1 cellular context compared by ENCODE assay signal in the genomic region with DNA sequence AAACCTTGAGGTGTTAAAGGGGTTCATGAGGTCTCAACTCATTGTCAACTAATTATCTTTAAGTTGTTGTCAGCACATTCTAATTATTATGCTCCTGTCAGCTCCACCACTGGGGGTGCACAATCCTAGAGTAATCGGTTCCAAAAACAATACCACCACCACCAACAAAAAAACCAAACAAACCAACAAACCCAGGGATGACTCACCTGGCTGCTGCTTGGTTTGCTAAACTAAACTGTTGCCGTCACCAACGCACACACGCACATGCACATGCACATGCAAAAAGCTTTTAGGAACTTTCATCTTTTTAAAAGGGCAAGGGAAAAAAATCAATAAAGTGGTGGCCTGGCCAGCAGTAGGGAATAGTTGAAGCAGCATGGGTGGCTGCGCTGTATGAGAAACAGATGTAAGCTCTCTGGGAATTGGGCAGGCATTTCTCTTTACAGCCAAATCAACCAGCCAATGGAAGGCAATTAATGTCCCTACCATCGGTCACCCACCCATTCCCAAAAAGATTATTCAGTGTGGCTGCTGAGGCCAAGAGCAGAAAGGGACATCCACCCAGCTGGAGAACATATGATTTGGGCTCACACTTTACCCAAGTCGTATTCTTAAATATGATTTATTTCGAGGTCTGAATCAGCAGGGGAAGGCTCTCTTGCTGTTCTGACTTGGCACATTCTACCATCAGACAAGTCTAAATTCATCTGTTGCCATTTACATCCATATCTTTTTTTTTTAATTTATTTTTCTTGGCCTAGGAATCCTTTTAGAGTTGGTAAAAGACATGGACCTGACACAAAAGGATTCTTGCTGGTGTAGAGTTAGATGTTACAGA.
TF ChIP-seq lines count a peak whose summit lies in the region.

No MANE protein-coding gene starts in this region.

TF ChIP-seq in HEK293, 187 proteins besides CTCF, POLR2A, EP300 and RAD21 (continued from another document and continues in another):
- TF ChIP-seq, protein P1, sequence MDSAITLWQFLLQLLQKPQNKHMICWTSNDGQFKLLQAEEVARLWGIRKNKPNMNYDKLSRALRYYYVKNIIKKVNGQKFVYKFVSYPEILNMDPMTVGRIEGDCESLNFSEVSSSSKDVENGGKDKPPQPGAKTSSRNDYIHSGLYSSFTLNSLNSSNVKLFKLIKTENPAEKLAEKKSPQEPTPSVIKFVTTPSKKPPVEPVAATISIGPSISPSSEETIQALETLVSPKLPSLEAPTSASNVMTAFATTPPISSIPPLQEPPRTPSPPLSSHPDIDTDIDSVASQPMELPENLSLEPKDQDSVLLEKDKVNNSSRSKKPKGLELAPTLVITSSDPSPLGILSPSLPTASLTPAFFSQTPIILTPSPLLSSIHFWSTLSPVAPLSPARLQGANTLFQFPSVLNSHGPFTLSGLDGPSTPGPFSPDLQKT (IDR thresholded peaks at IDR 0.05; ENCODE audit: borderline replicate concordance, low read depth, low read length) = no peak
- TF ChIP-seq, protein P2, sequence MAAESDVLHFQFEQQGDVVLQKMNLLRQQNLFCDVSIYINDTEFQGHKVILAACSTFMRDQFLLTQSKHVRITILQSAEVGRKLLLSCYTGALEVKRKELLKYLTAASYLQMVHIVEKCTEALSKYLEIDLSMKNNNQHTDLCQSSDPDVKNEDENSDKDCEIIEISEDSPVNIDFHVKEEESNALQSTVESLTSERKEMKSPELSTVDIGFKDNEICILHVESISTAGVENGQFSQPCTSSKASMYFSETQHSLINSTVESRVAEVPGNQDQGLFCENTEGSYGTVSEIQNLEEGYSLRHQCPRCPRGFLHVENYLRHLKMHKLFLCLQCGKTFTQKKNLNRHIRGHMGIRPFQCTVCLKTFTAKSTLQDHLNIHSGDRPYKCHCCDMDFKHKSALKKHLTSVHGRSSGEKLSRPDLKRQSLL (tag by site-specific recombination; IDR thresholded peaks at IDR 0.05) = no peak
- no peak for TF ChIP-seq ZNF660 (tag by site-specific recombination; IDR thresholded peaks at IDR 0.05)
- TF ChIP-seq, protein P3, sequence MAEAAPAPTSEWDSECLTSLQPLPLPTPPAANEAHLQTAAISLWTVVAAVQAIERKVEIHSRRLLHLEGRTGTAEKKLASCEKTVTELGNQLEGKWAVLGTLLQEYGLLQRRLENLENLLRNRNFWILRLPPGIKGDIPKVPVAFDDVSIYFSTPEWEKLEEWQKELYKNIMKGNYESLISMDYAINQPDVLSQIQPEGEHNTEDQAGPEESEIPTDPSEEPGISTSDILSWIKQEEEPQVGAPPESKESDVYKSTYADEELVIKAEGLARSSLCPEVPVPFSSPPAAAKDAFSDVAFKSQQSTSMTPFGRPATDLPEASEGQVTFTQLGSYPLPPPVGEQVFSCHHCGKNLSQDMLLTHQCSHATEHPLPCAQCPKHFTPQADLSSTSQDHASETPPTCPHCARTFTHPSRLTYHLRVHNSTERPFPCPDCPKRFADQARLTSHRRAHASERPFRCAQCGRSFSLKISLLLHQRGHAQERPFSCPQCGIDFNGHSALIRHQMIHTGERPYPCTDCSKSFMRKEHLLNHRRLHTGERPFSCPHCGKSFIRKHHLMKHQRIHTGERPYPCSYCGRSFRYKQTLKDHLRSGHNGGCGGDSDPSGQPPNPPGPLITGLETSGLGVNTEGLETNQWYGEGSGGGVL (tag by site-specific recombination; IDR thresholded peaks at IDR 0.05) = peak; percentile 79
- no peak for TF ChIP-seq SCRT1 (tag by site-specific recombination; IDR thresholded peaks at IDR 0.05; ENCODE audit: borderline replicate concordance)
- TF ChIP-seq ZNF596 (tag by site-specific recombination; IDR thresholded peaks at IDR 0.05) = no peak
- TF ChIP-seq ZSCAN4 (tag by site-specific recombination; IDR thresholded peaks at IDR 0.05) = peak; percentile 86
- TF ChIP-seq, protein P4, sequence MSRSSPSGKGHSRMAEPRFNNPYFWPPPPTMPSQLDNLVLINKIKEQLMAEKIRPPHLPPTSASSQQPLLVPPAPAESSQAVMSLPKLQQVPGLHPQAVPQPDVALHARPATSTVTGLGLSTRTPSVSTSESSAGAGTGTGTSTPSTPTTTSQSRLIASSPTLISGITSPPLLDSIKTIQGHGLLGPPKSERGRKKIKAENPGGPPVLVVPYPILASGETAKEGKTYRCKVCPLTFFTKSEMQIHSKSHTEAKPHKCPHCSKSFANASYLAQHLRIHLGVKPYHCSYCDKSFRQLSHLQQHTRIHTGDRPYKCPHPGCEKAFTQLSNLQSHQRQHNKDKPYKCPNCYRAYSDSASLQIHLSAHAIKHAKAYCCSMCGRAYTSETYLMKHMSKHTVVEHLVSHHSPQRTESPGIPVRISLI (tag by site-specific recombination; IDR thresholded peaks at IDR 0.05) = peak; percentile 92
- TF ChIP-seq ZNF184 (tag by site-specific recombination; IDR thresholded peaks at IDR 0.05) = 0 out of 2 replicates have a peak, but pooled peaks have one; percentile 38
- TF ChIP-seq, protein P5, sequence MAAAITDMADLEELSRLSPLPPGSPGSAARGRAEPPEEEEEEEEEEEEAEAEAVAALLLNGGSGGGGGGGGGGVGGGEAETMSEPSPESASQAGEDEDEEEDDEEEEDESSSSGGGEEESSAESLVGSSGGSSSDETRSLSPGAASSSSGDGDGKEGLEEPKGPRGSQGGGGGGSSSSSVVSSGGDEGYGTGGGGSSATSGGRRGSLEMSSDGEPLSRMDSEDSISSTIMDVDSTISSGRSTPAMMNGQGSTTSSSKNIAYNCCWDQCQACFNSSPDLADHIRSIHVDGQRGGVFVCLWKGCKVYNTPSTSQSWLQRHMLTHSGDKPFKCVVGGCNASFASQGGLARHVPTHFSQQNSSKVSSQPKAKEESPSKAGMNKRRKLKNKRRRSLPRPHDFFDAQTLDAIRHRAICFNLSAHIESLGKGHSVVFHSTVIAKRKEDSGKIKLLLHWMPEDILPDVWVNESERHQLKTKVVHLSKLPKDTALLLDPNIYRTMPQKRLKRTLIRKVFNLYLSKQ (tag by site-specific recombination; IDR thresholded peaks at IDR 0.05; ENCODE audit: borderline replicate concordance) = no peak
- no peak for TF ChIP-seq ZNF473 (tag by site-specific recombination; IDR thresholded peaks at IDR 0.05)
- peak; percentile 42; the same call in 1 of the 2 replicates for TF ChIP-seq ZEB2 (tag by site-specific recombination; IDR thresholded peaks at IDR 0.05)
- TF ChIP-seq ZBTB1 (tag by site-specific recombination; IDR thresholded peaks at IDR 0.05) = peak; percentile 49; the same call in 1 of the 2 replicates
- TF ChIP-seq, protein P6, sequence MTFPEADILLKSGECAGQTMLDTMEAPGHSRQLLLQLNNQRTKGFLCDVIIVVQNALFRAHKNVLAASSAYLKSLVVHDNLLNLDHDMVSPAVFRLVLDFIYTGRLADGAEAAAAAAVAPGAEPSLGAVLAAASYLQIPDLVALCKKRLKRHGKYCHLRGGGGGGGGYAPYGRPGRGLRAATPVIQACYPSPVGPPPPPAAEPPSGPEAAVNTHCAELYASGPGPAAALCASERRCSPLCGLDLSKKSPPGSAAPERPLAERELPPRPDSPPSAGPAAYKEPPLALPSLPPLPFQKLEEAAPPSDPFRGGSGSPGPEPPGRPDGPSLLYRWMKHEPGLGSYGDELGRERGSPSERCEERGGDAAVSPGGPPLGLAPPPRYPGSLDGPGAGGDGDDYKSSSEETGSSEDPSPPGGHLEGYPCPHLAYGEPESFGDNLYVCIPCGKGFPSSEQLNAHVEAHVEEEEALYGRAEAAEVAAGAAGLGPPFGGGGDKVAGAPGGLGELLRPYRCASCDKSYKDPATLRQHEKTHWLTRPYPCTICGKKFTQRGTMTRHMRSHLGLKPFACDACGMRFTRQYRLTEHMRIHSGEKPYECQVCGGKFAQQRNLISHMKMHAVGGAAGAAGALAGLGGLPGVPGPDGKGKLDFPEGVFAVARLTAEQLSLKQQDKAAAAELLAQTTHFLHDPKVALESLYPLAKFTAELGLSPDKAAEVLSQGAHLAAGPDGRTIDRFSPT (tag by site-specific recombination; IDR thresholded peaks at IDR 0.05) = no peak
- TF ChIP-seq EGR2 (tag by site-specific recombination; IDR thresholded peaks at IDR 0.05; ENCODE audit: low read depth) = no peak
- TF ChIP-seq ZNF341 (tag by site-specific recombination; IDR thresholded peaks at IDR 0.05; ENCODE audit: low read depth) = no peak
- TF ChIP-seq ZNF121 (tag by site-specific recombination; IDR thresholded peaks at IDR 0.05) = no peak
- TF ChIP-seq GFI1B (tag by site-specific recombination; IDR thresholded peaks at IDR 0.05) = no peak
- peak; percentile 58 for TF ChIP-seq PATZ1 (tag by site-specific recombination; IDR thresholded peaks at IDR 0.05)
- TF ChIP-seq ZNF610 (tag by site-specific recombination; IDR thresholded peaks at IDR 0.05; ENCODE audit: borderline replicate concordance) = no peak
- peak; percentile 87 for TF ChIP-seq GLIS1 (tag by site-specific recombination; IDR thresholded peaks at IDR 0.05)
- TF ChIP-seq SP7 (tag by site-specific recombination; IDR thresholded peaks at IDR 0.05) = peak; percentile 79
- no peak for TF ChIP-seq KLF7 (tag by site-specific recombination; IDR thresholded peaks at IDR 0.05; ENCODE audit: borderline replicate concordance)
- TF ChIP-seq BCL6B (tag by site-specific recombination; IDR thresholded peaks at IDR 0.05) = no peak
- peak; percentile 13; the same call in 1 of the 2 replicates for TF ChIP-seq GLI2 (tag by site-specific recombination; IDR thresholded peaks at IDR 0.05; ENCODE audit: borderline replicate concordance, low read depth)
- TF ChIP-seq MYNN (tag by site-specific recombination; IDR thresholded peaks at IDR 0.05; ENCODE audit: borderline replicate concordance) = no peak
- no peak for TF ChIP-seq ZNF544 (tag by site-specific recombination; IDR thresholded peaks at IDR 0.05)
- no peak; the same call in 1 of the 2 replicates for TF ChIP-seq ZNF324 (tag by site-specific recombination; IDR thresholded peaks at IDR 0.05)
- TF ChIP-seq ZNF146 (tag by site-specific recombination; IDR thresholded peaks at IDR 0.05) = no peak
- TF ChIP-seq ZNF837 (tag by site-specific recombination; IDR thresholded peaks at IDR 0.05) = no peak
- TF ChIP-seq ZNF211 (tag by site-specific recombination; IDR thresholded peaks at IDR 0.05; ENCODE audit: low read depth) = no peak
- TF ChIP-seq ZNF791 (tag by site-specific recombination; IDR thresholded peaks at IDR 0.05) = no peak
- no peak for TF ChIP-seq ZNF292 (tag by site-specific recombination; IDR thresholded peaks at IDR 0.05; ENCODE audit: borderline replicate concordance, low read depth)
- TF ChIP-seq ZNF311 (tag by site-specific recombination; IDR thresholded peaks at IDR 0.05; ENCODE audit: borderline replicate concordance) = no peak
- peak; percentile 19; the same call in 1 of the 2 replicates for TF ChIP-seq ZSCAN23 (tag by site-specific recombination; IDR thresholded peaks at IDR 0.05)
- no peak for TF ChIP-seq ZBTB8A (tag by site-specific recombination; IDR thresholded peaks at IDR 0.05)
- TF ChIP-seq ZNF580 (tag by site-specific recombination; IDR thresholded peaks at IDR 0.05) = peak; percentile 54; the same call in 1 of the 2 replicates
- peak; percentile 92 for TF ChIP-seq SCRT2 (tag by site-specific recombination; IDR thresholded peaks at IDR 0.05)
- no peak for TF ChIP-seq ZNF239 (tag by site-specific recombination; IDR thresholded peaks at IDR 0.05)
- peak; percentile 37 for TF ChIP-seq IKZF3 (tag by site-specific recombination; IDR thresholded peaks at IDR 0.05)
- no peak for TF ChIP-seq ZNF266 (tag by site-specific recombination; IDR thresholded peaks at IDR 0.05; ENCODE audit: low read depth)
- no peak for TF ChIP-seq KLF10 (tag by site-specific recombination; IDR thresholded peaks at IDR 0.05)
- TF ChIP-seq HOXC10 (CRISPR knock-in tag; IDR thresholded peaks at IDR 0.05) = no peak
- peak; percentile 56 for TF ChIP-seq ZBTB21 (tag by site-specific recombination; IDR thresholded peaks at IDR 0.05)
- no peak for TF ChIP-seq ZNF549 (tag by site-specific recombination; IDR thresholded peaks at IDR 0.05)
- TF ChIP-seq BCL11B (tag by site-specific recombination; IDR thresholded peaks at IDR 0.05; ENCODE audit: low read depth) = no peak
